18 cellular contexts compared by ENCODE assay signal in the genomic region with DNA sequence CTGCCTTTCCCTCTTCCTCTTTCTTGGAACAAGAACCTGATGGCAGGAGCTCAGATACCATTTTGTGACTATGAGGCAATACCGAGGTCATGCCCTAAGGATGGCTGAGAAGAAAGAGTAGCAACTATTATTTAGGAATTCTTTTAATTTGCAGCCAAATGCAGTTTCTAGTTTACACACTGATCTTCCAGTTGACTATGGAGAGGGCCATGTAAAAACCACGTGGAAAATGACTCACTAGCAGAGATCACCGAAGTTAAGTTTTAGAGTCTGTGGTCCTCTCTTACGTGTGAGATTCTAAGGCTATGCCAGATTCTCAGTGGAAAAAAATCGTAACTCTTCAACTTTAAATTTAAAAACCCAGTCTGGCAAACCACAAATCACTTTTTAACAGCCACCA. TPM values are rescaled to one million over a fixed set of nuclear protein-coding genes. Genes with fewer than 3 reads are reported as not detected.
"Had no signal": no experiment of that assay in that cellular context is flagged by ENCODE, and none has a peak within 500 bp of the region (broad histone marks: within the 10 kb centered on the region; RNA-seq: fewer than 3 reads in every experiment).

No MANE protein-coding gene starts in this region.

- H3K4me2 ChIP-seq: neural progenitor cell had no signal

- H3K36me3 ChIP-seq: heart left ventricle, neural progenitor cell, ovary, right lobe of liver, spleen, upper lobe of right lung, WERI-Rb-1 had no signal

- H3K27me3 ChIP-seq: ovary had no signal

- H3K27ac ChIP-seq: heart left ventricle, neural progenitor cell, ovary, right lobe of liver, spleen, upper lobe of right lung, WERI-Rb-1 had no signal

- H3K9ac ChIP-seq: neural progenitor cell had no signal

- ATAC-seq: heart left ventricle; naive thymus-derived CD4-positive, alpha-beta T cell; right lobe of liver; stimulated activated memory B cell treated with anti-CD40 and anti-IgM and Interleukin-4, amounts not matched to agents 10 μg/mL and 1 μg/mL and 100 μg/mL, for 72 hours; upper lobe of right lung had no signal

- H2AFZ ChIP-seq: neural progenitor cell had no signal

- H3K4me3 ChIP-seq: heart left ventricle, neural progenitor cell, ovary, right lobe of liver, spleen, upper lobe of right lung had no signal

- H3K4me1 ChIP-seq: heart left ventricle, neural progenitor cell, right lobe of liver, spleen, upper lobe of right lung had no signal

- H3K9me3 ChIP-seq: heart left ventricle, ovary, right lobe of liver, spleen, upper lobe of right lung had no signal

- FAIRE-seq: bronchial epithelial cell, frontal cortex had no signal

- DNase-seq: activated CD4-positive, alpha-beta T cell treated with anti-CD3 and anti-CD28 coated beads for 1 hour; anterior cingulate cortex; effector memory CD4-positive, alpha-beta T cell; heart left ventricle; mesendoderm; naive thymus-derived CD4-positive, alpha-beta T cell; ovary; right lobe of liver; spleen; stimulated activated CD4-positive, alpha-beta T cell treated with anti-CD3 and anti-CD28 coated beads, Interleukin-4, amount 100 ng/mL, for 4 hours; upper lobe of right lung; WERI-Rb-1 had no signal

RNA-seq across cellular contexts. Expression of a gene that starts 7.8 kb away (rescaled TPM):
- total RNA-seq: mucosa of gallbladder; naive thymus-derived CD4-positive, alpha-beta T cell; T-helper 2 cell treated with Interferon-gamma antibody and Interleukin-4, amounts not matched to agents 100 ng/mL and 5 ng/mL, for 36 hours had no signal
- polyA plus RNA-seq: naive thymus-derived CD4-positive, alpha-beta T cell had no signal
